Comparison of ENCODE assay signal across 10 cellular contexts in the genomic region with DNA sequence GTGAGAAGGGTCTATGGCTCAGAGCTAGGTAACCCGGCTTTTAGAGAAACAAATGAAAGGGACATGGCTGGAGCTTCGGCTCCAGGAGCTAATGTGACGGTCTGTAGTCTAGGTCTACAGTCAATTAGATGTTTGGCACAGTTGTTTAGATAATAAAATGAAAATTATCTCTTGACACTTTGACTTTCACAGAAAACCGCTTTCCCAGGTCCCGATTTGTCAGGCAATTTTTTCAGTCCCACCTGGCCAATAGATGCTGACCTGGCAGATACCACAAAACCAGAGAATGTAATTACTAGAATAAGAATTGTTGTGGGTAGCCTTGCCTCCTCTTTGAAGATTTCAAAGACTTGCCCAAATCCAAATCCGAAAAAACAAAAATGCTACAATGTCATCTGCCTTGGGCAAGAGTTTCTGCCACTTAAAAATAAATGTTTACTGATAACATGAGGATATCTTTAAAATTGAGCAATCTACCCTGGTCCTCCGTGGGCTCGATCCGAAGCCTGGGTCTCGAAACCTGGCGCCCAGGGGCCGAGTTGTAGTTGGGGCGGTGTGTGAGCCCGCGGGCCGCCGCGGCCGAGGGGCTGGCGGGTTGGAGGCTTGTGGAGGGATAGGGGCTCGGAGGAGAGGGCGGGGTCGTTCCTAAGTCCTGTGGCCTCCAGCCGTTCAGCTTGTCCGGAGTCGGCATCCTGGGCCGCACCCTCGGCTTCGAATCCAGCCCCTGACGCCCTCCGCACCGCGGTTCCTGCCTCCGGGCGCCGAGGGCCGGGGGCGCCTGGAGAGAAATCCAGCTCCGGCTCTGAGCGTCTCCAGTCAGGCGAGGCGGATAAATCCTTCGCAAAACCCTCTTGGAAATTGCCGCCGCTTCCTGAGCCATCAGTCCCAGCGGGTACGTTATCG. TPM values are rescaled to one million over a fixed set of nuclear protein-coding genes. Genes with fewer than 3 reads are reported as not detected.
A peak's percentile ranks its signal among the peaks of the same experiment; 100 is the strongest.
DNase-seq lines count a peak whose midpoint lies in the region; ATAC-seq lines count a peak whose summit lies in the region.
"Had no signal": no experiment of that assay in that cellular context is flagged by ENCODE, and none has a peak within 500 bp of the region (broad histone marks: within the 10 kb centered on the region; RNA-seq: fewer than 3 reads in every experiment).

No MANE protein-coding gene starts in this region.

- peak overlapping the region in 2 of 3 donors; percentile 4 to 72 for H3K4me3 Mint-ChIP-seq in T-cell
- peak overlapping the region; percentile 76 for H3K4me3 Mint-ChIP-seq in stimulated activated naive CD8-positive, alpha-beta T cell treated with anti-CD3 and anti-CD28 coated beads, Interleukin-15, amount 100 ng/mL, for 72 hours

- no peaks in the 10 kb centered on the region for H3K9me3 Mint-ChIP-seq in T-cell
- no peaks in the 10 kb centered on the region for H3K9me3 Mint-ChIP-seq in stimulated activated naive CD8-positive, alpha-beta T cell treated with anti-CD3 and anti-CD28 coated beads, Interleukin-15, amount 100 ng/mL, for 72 hours

- peaks cover 49 to 75% of the 10 kb centered on the region in 2 donors for H3K27me3 Mint-ChIP-seq in T-cell
- peaks cover 93% of the 10 kb centered on the region for H3K27me3 Mint-ChIP-seq in stimulated activated naive CD8-positive, alpha-beta T cell treated with anti-CD3 and anti-CD28 coated beads, Interleukin-15, amount 100 ng/mL, for 72 hours

- peaks cover 100% of the 10 kb centered on the region for H3K27me3 ChIP-seq in iPS-20b (ENCODE audit: insufficient read depth, low read length)

- peaks cover 9% of the 10 kb centered on the region; the same call in 1 of the 2 replicates for H3K9me3 ChIP-seq in iPS-20b (ENCODE audit: insufficient read depth, low read depth, low read length)
- H3K9me3 ChIP-seq: BE2C had no signal

- no peak overlapping the region for H3K27ac Mint-ChIP-seq in T-cell
- no peak overlapping the region for H3K27ac Mint-ChIP-seq in stimulated activated naive CD8-positive, alpha-beta T cell treated with anti-CD3 and anti-CD28 coated beads, Interleukin-15, amount 100 ng/mL, for 72 hours

- H3K36me3 Mint-ChIP-seq in T-cell = no peaks in the 10 kb centered on the region

- no peaks in the 10 kb centered on the region for H3K36me3 ChIP-seq in iPS-20b (ENCODE audit: insufficient read depth, low read depth, low read length)
- H3K36me3 ChIP-seq: BE2C had no signal

- H3K4me1 ChIP-seq in iPS-20b (ENCODE audit: insufficient read depth, low read length) = peaks cover 14% of the 10 kb centered on the region
- H3K4me1 ChIP-seq: BE2C had no signal

- POLR2A ChIA-PET in T-cell (lab: Charles Lee) = no interaction called here

- CTCF ChIA-PET in T-cell (lab: Charles Lee) = no interaction called here

- ATAC-seq in T-cell (replicated peaks in 1 of 4) (no peak), HG03378 (IDR thresholded peaks at IDR 0.05; ENCODE audit: unreplicated experiment) (no peak)
- no peak for ATAC-seq in stimulated activated naive CD8-positive, alpha-beta T cell treated with anti-CD3 and anti-CD28 coated beads, Interleukin-15, amount 100 ng/mL, for 72 hours

- H3K9ac ChIP-seq in iPS-20b (ENCODE audit: low read depth, low read length) = no peak overlapping the region

- DNase-seq in activated effector memory CD4-positive, alpha-beta T cell treated with anti-CD3 and anti-CD28 coated beads, Interleukin-2, amount 50 U/mL, for 16 hours = peak; percentile 57
- no peak for DNase-seq in activated effector memory CD4-positive, alpha-beta T cell treated with Interleukin-2 at 50 U/mL for 16 hours
- peak in 1 of 34 experiments; percentile 21 for DNase-seq in T-cell
- no peak for DNase-seq in stimulated activated naive CD8-positive, alpha-beta T cell treated with anti-CD3 and anti-CD28 coated beads, Interleukin-15, amount 100 ng/mL, for 72 hours
- DNase-seq in HPDE6-E6E7 (ENCODE audit: extremely low spot score) = no peak
- no peak for DNase-seq in posterior vena cava (ENCODE audit: low spot score)

- H3K4me3 ChIP-seq in iPS-20b (ENCODE audit: low read length) = peak overlapping the region; percentile 56

- peaks cover 24 to 45% (median 37%) of the 10 kb centered on the region in 3 donors for H3K4me1 Mint-ChIP-seq in T-cell
- peaks cover 58% of the 10 kb centered on the region for H3K4me1 Mint-ChIP-seq in stimulated activated naive CD8-positive, alpha-beta T cell treated with anti-CD3 and anti-CD28 coated beads, Interleukin-15, amount 100 ng/mL, for 72 hours

- intact Hi-C loops in posterior vena cava (cut with DNase I) = no loop called here

- no peak overlapping the region for H3K27ac ChIP-seq in iPS-20b (ENCODE audit: low read length)

RNA-seq across cellular contexts. Expression of gene EMX1, which starts 2.3 kb away (rescaled TPM):
- total RNA-seq in T-cell (not detected), posterior vena cava (not detected)
- total RNA-seq: T-helper 1 cell treated with Interleukin-12 subunit alpha and Interleukin-12 subunit beta and Interleukin-4 antibody, amounts not matched to agents 30 ng/mL and 1 ng/mL, for 36 hours had no signal

RNA-seq across cellular contexts. Expression of gene SPR, which starts 32.5 kb away (rescaled TPM):
- total RNA-seq in T-cell = under 1 TPM in 3 of 5 donors, not detected in 2; 0.35 to 0.58 (median 0.39) TPM
- 10 to 100 TPM; 14.3 to 15.7 TPM for total RNA-seq in posterior vena cava

Comparison
In these comparisons a context has a peak if more than half of its experiments do, and no peak if none do; other contexts are left out.
1. RNA of gene SPR, which starts 32.5 kb away (total RNA-seq): 14.3 to 15.7 TPM in posterior vena cava; 0.35 to 0.58 TPM in T-cell; every median in the first group is over 4 times any median in the second.